Comparison of ENCODE assay signal across 11 cellular contexts in the genomic region with DNA sequence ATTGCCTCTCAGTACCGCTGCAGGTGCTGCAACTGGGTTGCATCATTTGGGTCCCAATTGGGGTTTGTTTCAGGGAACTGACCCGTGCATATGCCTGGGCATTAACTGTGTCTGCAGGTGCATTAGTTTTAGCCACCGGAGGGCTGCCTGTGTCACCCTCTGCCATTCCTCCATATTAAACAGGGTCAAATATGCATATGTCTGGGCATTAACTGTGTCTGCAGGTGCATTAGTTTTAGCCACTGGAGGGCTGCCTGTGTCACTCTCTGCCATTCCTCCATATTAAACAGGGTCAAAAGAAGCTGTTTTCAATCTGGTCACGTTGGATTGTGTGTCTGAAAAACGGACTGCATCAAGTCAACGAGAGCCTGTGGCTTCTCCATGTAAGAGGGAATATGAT.
DNase-seq lines count a peak whose midpoint lies in the region; ATAC-seq and TF ChIP-seq lines count a peak whose summit lies in the region.
"Had no signal": no experiment of that assay in that cellular context is flagged by ENCODE, and none has a peak within 500 bp of the region (broad histone marks: within the 10 kb centered on the region; RNA-seq: fewer than 3 reads in every experiment).

No MANE protein-coding gene starts in this region.

- H3K4me1 ChIP-seq in Peyer's patch (peaks cover 0 to 9% (median 0%) of the 10 kb centered on the region in 4 donors), fibroblast of lung (ENCODE audit: control insufficient read depth, extremely low read depth, insufficient read depth, low read length) (no peaks in the 10 kb centered on the region), subcutaneous abdominal adipose tissue (ENCODE audit: control insufficient read depth in 5 of 5, insufficient read depth in 5 of 5, low read length in 5 of 5) (peaks cover 0 to 28% (median 5%) of the 10 kb centered on the region in 5 donors)

- peak overlapping the region; percentile 58 to 66 (median 60) for H3K4me3 ChIP-seq in Peyer's patch
- H3K4me3 ChIP-seq in fibroblast of lung (replicated peaks in 1 of 4; ENCODE audit: control extremely low read depth in 1 of 4, insufficient read depth in 1 of 4, low read depth in 3 of 4, low read length in 4 of 4): no peak overlapping the region
- peak overlapping the region; percentile 61 to 66 (median 65) for H3K4me3 ChIP-seq in subcutaneous abdominal adipose tissue (ENCODE audit: low read depth in 1 of 5, low read length in 5 of 5)

- no peaks in the 10 kb centered on the region for H3K9me3 ChIP-seq in Peyer's patch
- no peaks in the 10 kb centered on the region for H3K9me3 ChIP-seq in fibroblast of lung (ENCODE audit: control insufficient read depth, insufficient read depth, low read depth, low read length)
- H3K9me3 ChIP-seq in subcutaneous abdominal adipose tissue (ENCODE audit: control insufficient read depth in 5 of 5, low read length in 5 of 5): no peaks in the 10 kb centered on the region

- no peak overlapping the region for H3K9ac ChIP-seq in fibroblast of lung (ENCODE audit: insufficient read depth, low read length)
- peak overlapping the region in 1 of 5 donors; percentile 1 for H3K9ac ChIP-seq in subcutaneous abdominal adipose tissue (ENCODE audit: low read length in 5 of 5)

- peak overlapping the region; percentile 31 for H2AFZ ChIP-seq in fibroblast of lung (ENCODE audit: low read length)

- ATAC-seq in activated T-cell treated with anti-CD3 and anti-CD28 coated beads, Interleukin-2, amount 50 U/mL, for 72 hours (replicated peaks in 1 of 2): no peak
- ATAC-seq in esophagus mucosa: no peak

- H3K27me3 ChIP-seq in Peyer's patch (no peaks in the 10 kb centered on the region), fibroblast of lung (ENCODE audit: control insufficient read depth, insufficient read depth, low read length) (no peaks in the 10 kb centered on the region), subcutaneous abdominal adipose tissue (ENCODE audit: control insufficient read depth in 5 of 5, insufficient read depth in 4 of 5, low read length in 5 of 5) (peaks cover 0 to 4% (median 0%) of the 10 kb centered on the region in 5 donors)

- H3K27ac Mint-ChIP-seq in activated T-cell treated with anti-CD3 and anti-CD28 coated beads, Interleukin-2, amount 50 U/mL, for 72 hours: no peak overlapping the region

- DNase-seq in activated T-cell treated with anti-CD3 and anti-CD28 coated beads, Interleukin-2, amount 50 U/mL, for 72 hours: no peak
- DNase-seq in activated T-cell treated with anti-CD3 and anti-CD28 coated beads for 4 hours: no peak
- peak in 2 of 3 donors; percentile 48 to 58 for DNase-seq in Peyer's patch
- no peak for DNase-seq in fibroblast of lung (ENCODE audit: low read depth in 2 of 2)
- DNase-seq in islet precursor cell: no peak
- no peak for DNase-seq in stimulated activated CD4-positive, alpha-beta T cell treated with anti-CD3 and anti-CD28 coated beads, Interleukin-12 subunit alpha, Interleukin-12 subunit beta, amount 100 ng/mL, for 4 hours
- DNase-seq: COR-L47, dermis blood vessel endothelial cell, NCI-H2227 treated with DMSO at 0.1 percent for 48 hours had no signal

- H3K36me3 Mint-ChIP-seq in activated T-cell treated with anti-CD3 and anti-CD28 coated beads, Interleukin-2, amount 50 U/mL, for 72 hours (ENCODE audit: insufficient read depth in 2 of 2): no peaks in the 10 kb centered on the region

- H3K27ac ChIP-seq in Peyer's patch: peak overlapping the region; percentile 93 to 97 (median 94)
- H3K27ac ChIP-seq in fibroblast of lung (ENCODE audit: insufficient read depth, low read length): no peak overlapping the region
- H3K27ac ChIP-seq in subcutaneous abdominal adipose tissue (ENCODE audit: low read depth, low read length): no peak overlapping the region

- no peak for TF ChIP-seq POLR2A in Peyer's patch (IDR thresholded peaks at IDR 0.05)

- H4K20me1 ChIP-seq in fibroblast of lung (ENCODE audit: control insufficient read depth, extremely low read depth, insufficient read depth, low read length): no peaks in the 10 kb centered on the region

- H3K36me3 ChIP-seq in Peyer's patch (no peaks in the 10 kb centered on the region), fibroblast of lung (ENCODE audit: control insufficient read depth, insufficient read depth, low read length) (no peaks in the 10 kb centered on the region), subcutaneous abdominal adipose tissue (ENCODE audit: control insufficient read depth in 5 of 5, insufficient read depth in 5 of 5, low read length in 5 of 5) (no peaks in the 10 kb centered on the region)

- H3K4me1 Mint-ChIP-seq in activated T-cell treated with anti-CD3 and anti-CD28 coated beads, Interleukin-2, amount 50 U/mL, for 72 hours (ENCODE audit: low read depth): peaks cover 39% of the 10 kb centered on the region

- peak overlapping the region; percentile 23 for H3K4me2 ChIP-seq in fibroblast of lung (ENCODE audit: extremely low read depth, insufficient read depth, low read length)

- TF ChIP-seq CTCF in Peyer's patch (IDR thresholded peaks at IDR 0.05): peak in 4 of 6 experiments; percentile 2 to 21 (median 13)
- TF ChIP-seq CTCF in fibroblast of lung (conservative IDR thresholded peaks at IDR 0.05 in 1 of 2, IDR thresholded peaks at IDR 0.05 in 1 of 2; ENCODE audit: low read depth in 1 of 2, low read length in 2 of 2): no peak

- no peaks in the 10 kb centered on the region for H3K79me2 ChIP-seq in fibroblast of lung (ENCODE audit: control insufficient read depth, insufficient read depth, low read length)

- no peaks in the 10 kb centered on the region for H3K27me3 Mint-ChIP-seq in activated T-cell treated with anti-CD3 and anti-CD28 coated beads, Interleukin-2, amount 50 U/mL, for 72 hours (ENCODE audit: low read depth)

- peak overlapping the region; percentile 85 to 96 for H3K4me3 Mint-ChIP-seq in activated T-cell treated with anti-CD3 and anti-CD28 coated beads, Interleukin-2, amount 50 U/mL, for 72 hours

- H3K9me3 Mint-ChIP-seq in activated T-cell treated with anti-CD3 and anti-CD28 coated beads, Interleukin-2, amount 50 U/mL, for 72 hours: no peaks in the 10 kb centered on the region

Comparison
In these comparisons a context has a peak if more than half of its experiments do, and no peak if none do; other contexts are left out.
1. DNase-seq: peak in Peyer's patch (2 of 3); none in activated T-cell treated with anti-CD3 and anti-CD28 coated beads, Interleukin-2, amount 50 U/mL, for 72 hours (0 of 2), activated T-cell treated with anti-CD3 and anti-CD28 coated beads for 4 hours (single experiment), fibroblast of lung (0 of 2), islet precursor cell (single experiment) and stimulated activated CD4-positive, alpha-beta T cell treated with anti-CD3 and anti-CD28 coated beads, Interleukin-12 subunit alpha, Interleukin-12 subunit beta, amount 100 ng/mL, for 4 hours (single experiment).
2. H3K27ac ChIP-seq: peak in Peyer's patch (4 of 4); none in fibroblast of lung (single experiment) and subcutaneous abdominal adipose tissue (single experiment).
3. H3K4me3 ChIP-seq: peak in Peyer's patch (4 of 4) and subcutaneous abdominal adipose tissue (5 of 5); none in fibroblast of lung (0 of 4).
4. CTCF ChIP-seq: peak in Peyer's patch (4 of 6); none in fibroblast of lung (0 of 2).